8 cellular contexts compared by ENCODE assay signal in the genomic region with DNA sequence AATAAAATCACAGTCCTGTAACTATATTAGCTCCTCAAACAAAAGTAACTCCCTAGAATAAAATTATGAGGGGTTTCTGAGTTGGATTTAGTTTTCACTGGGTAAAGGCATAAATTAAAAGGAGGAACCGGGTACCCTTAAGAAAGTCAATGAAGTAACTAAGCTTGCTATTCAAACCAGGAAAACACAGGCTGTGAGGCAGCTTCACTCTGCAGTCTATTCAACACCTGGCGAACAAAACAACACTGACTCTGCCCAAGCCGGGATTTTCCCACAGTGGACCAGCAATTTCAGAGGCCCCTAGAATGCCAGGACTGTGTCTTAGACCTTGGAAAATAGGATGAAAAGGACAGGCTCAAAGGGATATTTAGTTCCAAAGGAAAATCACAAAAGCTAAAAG. TPM values are rescaled to one million over a fixed set of nuclear protein-coding genes. Genes with fewer than 3 reads are reported as not detected.
DNase-seq lines count a peak whose midpoint lies in the region; ATAC-seq, FAIRE-seq and TF ChIP-seq lines count a peak whose summit lies in the region.

No MANE protein-coding gene starts in this region.

- H3K4me3 ChIP-seq in K562 (no peak overlapping the region), kidney (ENCODE audit: low read length in 2 of 2) (no peak overlapping the region)

- H3K4me3 Mint-ChIP-seq in naive thymus-derived CD8-positive, alpha-beta T cell: peak overlapping the region in 9 of 10 donors; percentile 13 to 79 (median 52)

- CTCF ChIA-PET in K562 (lab: Yijun Ruan, JAX; ENCODE audit: low intra/inter-chr PET ratio): no interaction called here

- H3K9me1 ChIP-seq in K562 (ENCODE audit: control insufficient read depth, insufficient read depth, low read length): no peaks in the 10 kb centered on the region

- TF ChIP-seq EP300 in K562 (IDR thresholded peaks at IDR 0.05; ENCODE audit: low read length): no peak

- peaks cover 0 to 3% (median 0%) of the 10 kb centered on the region in 3 donors for H3K36me3 Mint-ChIP-seq in naive thymus-derived CD8-positive, alpha-beta T cell

- 85% methylated on average over 2 of the region's 3 CpGs for WGBS in K562 (ENCODE audit: insufficient coverage, low coverage, missing lambda C conversion rate)

- no peak overlapping the region for H3K9ac ChIP-seq in K562 (ENCODE audit: insufficient read depth in 1 of 2, low read depth in 2 of 2, low read length in 2 of 2)
- no peak overlapping the region for H3K9ac ChIP-seq in kidney (ENCODE audit: low read length in 2 of 2)

- TF ChIP-seq POLR2A in K562 (conservative IDR thresholded peaks at IDR 0.05): no peak

- H4K20me1 ChIP-seq in K562 (replicated peaks; ENCODE audit: control insufficient read depth, insufficient read depth, low read length): no peaks in the 10 kb centered on the region

- POLR2A ChIA-PET in K562 (lab: Yijun Ruan, JAX): interaction anchor here (0.6 to 1.6 kb wide), 3 partner anchors 10 to 1346 kb away, joined by 4 to 10 read pairs (median 4); a partner anchor contains a TSS
- POLR2A ChIA-PET in naive thymus-derived CD8-positive, alpha-beta T cell (lab: Charles Lee): interaction anchor here (0.7 to 3.6 kb wide), 4 partner anchors 20 to 339 kb away, joined by 3 to 23 read pairs (median 3); a partner anchor contains a TSS

- intact Hi-C loops in K562 (cut with micrococcal nuclease) (no loop called here), kidney (cut with DNase I) (no loop called here)

- H3K27me3 Mint-ChIP-seq in naive thymus-derived CD8-positive, alpha-beta T cell: no peaks in the 10 kb centered on the region

- H3K27ac ChIP-seq in K562 (ENCODE audit: extremely low read depth, low read depth, low read length) (no peak overlapping the region), kidney (ENCODE audit: low read depth in 2 of 2, low read length in 2 of 2) (no peak overlapping the region)

- in situ Hi-C loops in K562 (cut with MboI): no loop called here

- no peaks in the 10 kb centered on the region for H3K36me3 ChIP-seq in K562 (ENCODE audit: control insufficient read depth, insufficient read depth, low read length)
- H3K36me3 ChIP-seq in kidney (ENCODE audit: control insufficient read depth in 1 of 2, insufficient read depth in 2 of 2, low read length in 2 of 2): no peaks in the 10 kb centered on the region

- H3K4me2 ChIP-seq in K562 (ENCODE audit: insufficient read depth, low read length): no peak overlapping the region

- TF ChIP-seq CTCF in K562 (IDR thresholded peaks at IDR 0.05 in 2 of 3, conservative IDR thresholded peaks at IDR 0.05 in 1 of 3; ENCODE audit: insufficient read depth in 2 of 3, low read depth in 1 of 3, low read length in 3 of 3) (no peak), kidney (IDR thresholded peaks at IDR 0.05; ENCODE audit: borderline replicate concordance, extremely low read depth, insufficient read depth) (no peak)

- peaks cover 0 to 9% (median 0%) of the 10 kb centered on the region in 9 donors for H3K9me3 Mint-ChIP-seq in naive thymus-derived CD8-positive, alpha-beta T cell

- TF ChIP-seq RAD21 in K562 (CRISPR knock-in tag; conservative IDR thresholded peaks at IDR 0.05 in 1 of 2, IDR thresholded peaks at IDR 0.05 in 1 of 2): no peak

- peak overlapping the region in 5 of 10 donors; percentile 39 to 88 (median 78) for H3K27ac Mint-ChIP-seq in naive thymus-derived CD8-positive, alpha-beta T cell

- peaks cover 5 to 17% of the 10 kb centered on the region in 2 experiments; a peak in 3 of 5 replicates for H3K4me1 ChIP-seq in K562 (replicated peaks in 1 of 2; ENCODE audit: control insufficient read depth in 2 of 2, insufficient read depth in 2 of 2, low read length in 2 of 2)
- H3K4me1 ChIP-seq in kidney (ENCODE audit: control insufficient read depth in 1 of 2, insufficient read depth in 1 of 2, low read depth in 1 of 2, low read length in 2 of 2): peaks cover 0 to 2% of the 10 kb centered on the region in 2 donors

- 0 out of 2 replicates have a peak overlapping the region, but pooled peaks have one; percentile 53 for H2AFZ ChIP-seq in K562 (ENCODE audit: low read depth, low read length)

- H3K9me3 ChIP-seq in K562 (replicated peaks; ENCODE audit: control insufficient read depth, insufficient read depth, low read depth, low read length): no peaks in the 10 kb centered on the region
- H3K9me3 ChIP-seq in kidney (ENCODE audit: control insufficient read depth in 1 of 2, low read length in 2 of 2): no peaks in the 10 kb centered on the region

- no peaks in the 10 kb centered on the region for H3K79me2 ChIP-seq in K562 (ENCODE audit: control insufficient read depth, insufficient read depth, low read length)

- BruUV-seq in K562 (replicated peaks; lab: Mats Ljungman, UMichigan): no TSS peak

- DNase-seq in ELR (ENCODE audit: low read depth) (peak; percentile 27), K562 (ENCODE audit: extremely low read depth in 1 of 4, low spot score in 3 of 4) (no peak), kidney (no peak), A172 (ENCODE audit: low spot score) (no peak)
- no peak for DNase-seq in naive thymus-derived CD8-positive, alpha-beta T cell
- no peak for DNase-seq in activated CD4-positive, CD25-positive, alpha-beta regulatory T cell treated with anti-CD3 and anti-CD28 coated beads, Interleukin-2, amount 50 U/mL, for 72 hours

- FAIRE-seq in K562 (lab: Jason Lieb, UNC) (no peak), kidney (lab: Jason Lieb, UNC) (no peak)

- H3K4me1 Mint-ChIP-seq in naive thymus-derived CD8-positive, alpha-beta T cell: peaks cover 18 to 71% (median 39%) of the 10 kb centered on the region in 4 donors

- H3K27me3 ChIP-seq in K562 (ENCODE audit: control insufficient read depth in 2 of 2, insufficient read depth in 2 of 2, low read length in 2 of 2): no peaks in the 10 kb centered on the region

- peak; percentile 36 for ATAC-seq in HG02798 (IDR thresholded peaks at IDR 0.05; ENCODE audit: poor library complexity, unreplicated experiment)
- no peak for ATAC-seq in K562
- no peak for ATAC-seq in naive thymus-derived CD8-positive, alpha-beta T cell
- ATAC-seq in HG03097 (IDR thresholded peaks at IDR 0.05; ENCODE audit: low FRiP score, unreplicated experiment): no peak

TF ChIP-seq in K562, 482 proteins besides CTCF, POLR2A, EP300 and RAD21 (continues in another document):
- TF ChIP-seq, protein P1, sequence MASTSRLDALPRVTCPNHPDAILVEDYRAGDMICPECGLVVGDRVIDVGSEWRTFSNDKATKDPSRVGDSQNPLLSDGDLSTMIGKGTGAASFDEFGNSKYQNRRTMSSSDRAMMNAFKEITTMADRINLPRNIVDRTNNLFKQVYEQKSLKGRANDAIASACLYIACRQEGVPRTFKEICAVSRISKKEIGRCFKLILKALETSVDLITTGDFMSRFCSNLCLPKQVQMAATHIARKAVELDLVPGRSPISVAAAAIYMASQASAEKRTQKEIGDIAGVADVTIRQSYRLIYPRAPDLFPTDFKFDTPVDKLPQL (IDR thresholded peaks at IDR 0.05; ENCODE audit: extremely low read depth, insufficient read length): no peak
- TF ChIP-seq, protein P2, sequence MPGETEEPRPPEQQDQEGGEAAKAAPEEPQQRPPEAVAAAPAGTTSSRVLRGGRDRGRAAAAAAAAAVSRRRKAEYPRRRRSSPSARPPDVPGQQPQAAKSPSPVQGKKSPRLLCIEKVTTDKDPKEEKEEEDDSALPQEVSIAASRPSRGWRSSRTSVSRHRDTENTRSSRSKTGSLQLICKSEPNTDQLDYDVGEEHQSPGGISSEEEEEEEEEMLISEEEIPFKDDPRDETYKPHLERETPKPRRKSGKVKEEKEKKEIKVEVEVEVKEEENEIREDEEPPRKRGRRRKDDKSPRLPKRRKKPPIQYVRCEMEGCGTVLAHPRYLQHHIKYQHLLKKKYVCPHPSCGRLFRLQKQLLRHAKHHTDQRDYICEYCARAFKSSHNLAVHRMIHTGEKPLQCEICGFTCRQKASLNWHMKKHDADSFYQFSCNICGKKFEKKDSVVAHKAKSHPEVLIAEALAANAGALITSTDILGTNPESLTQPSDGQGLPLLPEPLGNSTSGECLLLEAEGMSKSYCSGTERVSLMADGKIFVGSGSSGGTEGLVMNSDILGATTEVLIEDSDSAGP (CRISPR knock-in tag; IDR thresholded peaks at IDR 0.05): no peak
- TF ChIP-seq, protein P3, sequence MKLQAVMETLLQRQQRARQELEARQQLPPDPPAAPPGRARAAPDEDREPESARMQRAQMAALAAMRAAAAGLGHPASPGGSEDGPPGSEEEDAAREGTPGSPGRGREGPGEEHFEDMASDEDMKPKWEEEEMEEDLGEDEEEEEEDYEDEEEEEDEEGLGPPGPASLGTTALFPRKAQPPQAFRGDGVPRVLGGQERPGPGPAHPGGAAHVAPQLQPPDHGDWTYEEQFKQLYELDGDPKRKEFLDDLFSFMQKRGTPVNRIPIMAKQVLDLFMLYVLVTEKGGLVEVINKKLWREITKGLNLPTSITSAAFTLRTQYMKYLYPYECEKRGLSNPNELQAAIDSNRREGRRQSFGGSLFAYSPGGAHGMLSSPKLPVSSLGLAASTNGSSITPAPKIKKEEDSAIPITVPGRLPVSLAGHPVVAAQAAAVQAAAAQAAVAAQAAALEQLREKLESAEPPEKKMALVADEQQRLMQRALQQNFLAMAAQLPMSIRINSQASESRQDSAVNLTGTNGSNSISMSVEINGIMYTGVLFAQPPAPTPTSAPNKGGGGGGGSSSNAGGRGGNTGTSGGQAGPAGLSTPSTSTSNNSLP (IDR thresholded peaks at IDR 0.05; ENCODE audit: borderline replicate concordance, low read depth, low read length): no peak

RNA-seq across cellular contexts. Expression of a gene that starts 24.6 kb away (rescaled TPM):
- total RNA-seq in K562 (2011; cell fraction: chromatin; rRNA removed; ENCODE audit: low replicate concordance): 48.7 and 75.1 TPM in 2 replicates
- total RNA-seq in K562 (2011; cell fraction: nucleolus; rRNA removed): 20.5 and 29.2 TPM in 2 replicates
- 33.9 and 56.9 TPM in 2 replicates for total RNA-seq in K562 (2011; cell fraction: nucleoplasm; rRNA removed)
- total RNA-seq in K562 (2014; rRNA removed) (10.3 and 17.8 TPM in 2 replicates), K562 (2014; rRNA removed; fragmentation: Illumina TruSeq; extraction: Trizol) (29.4 and 32.3 TPM in 2 replicates), K562 (2015; rRNA removed; fragmentation: Illumina TruSeq; extraction: Trizol) (19.5 and 20.0 TPM in 2 replicates), K562 (2021) (30.8 and 34.6 TPM in 2 replicates), kidney (63.8 TPM)
- polyA plus RNA-seq in K562 (2011; rRNA removed) (50.5 and 51.3 TPM in 2 replicates), K562 (2014; fragmentation: Illumina TruSeq; extraction: Trizol) (24.7 and 31.8 TPM in 2 replicates), K562 (2014; fragmentation: Nextera tagmentation; extraction: Ambion mirVana) (10 to 100 TPM in 1 of 2 experiments, 1 to 10 TPM in 1; 8.9 to 14.7 TPM), K562 (2014; rRNA removed) (15.5 and 23.9 TPM in 2 replicates), kidney (ENCODE audit: insufficient read depth, low read depth, low replicate concordance) (8.9 TPM)
- polyA plus RNA-seq in K562 (2011; cell fraction: cytosol; rRNA removed): 31.8 and 35.3 TPM in 2 replicates
- 57.7 and 83.1 TPM in 2 replicates for polyA plus RNA-seq in K562 (2011; cell fraction: nucleus; rRNA removed)
- polyA plus RNA-seq in K562 (2012): 20.1 and 25.2 TPM in 2 replicates
- 69.4 and 73.2 TPM in 2 replicates for polyA minus RNA-seq in K562 (2011; rRNA and poly(A)+ RNA removed)
- polyA minus RNA-seq in K562 (2011; cell fraction: cytosol; rRNA and poly(A)+ RNA removed): 17.4 and 30.7 TPM in 2 replicates
- 23.8 and 52.6 TPM in 2 replicates for polyA minus RNA-seq in K562 (2011; cell fraction: nucleus; rRNA and poly(A)+ RNA removed)
- total RNA-seq in naive thymus-derived CD8-positive, alpha-beta T cell: 100 to 1,000 TPM; 135 to 149 TPM
- polyA plus RNA-seq in naive thymus-derived CD8-positive, alpha-beta T cell: 10 to 100 TPM; 58.5 to 71.4 (median 63.3) TPM
- total RNA-seq in A172 (2014; rRNA removed; shearing (Covaris generic)): 69.1 and 73.3 TPM in 2 replicates
